ENCODE assay signal across 9 cellular contexts in the genomic region with DNA sequence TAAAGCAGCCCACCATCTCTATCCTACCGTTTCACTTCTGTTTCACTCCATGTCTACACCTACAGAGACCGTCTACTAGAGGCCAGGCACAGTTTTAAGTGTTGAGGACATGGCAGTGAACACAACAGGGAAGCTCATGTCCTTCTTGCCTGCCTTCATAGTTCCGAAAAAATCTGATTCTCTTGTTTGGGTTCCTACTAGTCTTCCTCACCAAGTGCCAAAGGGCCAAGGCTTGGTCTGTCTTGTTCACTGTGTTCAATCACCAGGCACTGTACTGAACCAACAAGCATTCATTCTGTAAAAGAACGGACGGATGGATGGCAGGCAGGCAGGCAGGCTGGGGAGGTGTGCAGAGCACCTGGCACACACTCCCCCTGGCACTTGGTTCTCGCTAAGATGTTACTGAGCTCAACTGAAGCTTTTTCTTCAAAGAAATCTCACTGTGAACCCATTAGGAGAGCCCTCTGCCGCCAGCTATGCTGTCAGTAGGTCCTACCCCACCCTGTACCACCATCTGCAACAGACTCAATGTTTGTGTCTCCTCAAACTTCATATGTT. TPM values are rescaled to one million over a fixed set of nuclear protein-coding genes. Genes with fewer than 3 reads are reported as not detected.
DNase-seq lines count a peak whose midpoint lies in the region; ATAC-seq, FAIRE-seq and TF ChIP-seq lines count a peak whose summit lies in the region.
"Had no signal": no experiment of that assay in that cellular context is flagged by ENCODE, and none has a peak within 500 bp of the region (broad histone marks: within the 10 kb centered on the region; RNA-seq: fewer than 3 reads in every experiment).

No MANE protein-coding gene starts in this region.

- no peak for FAIRE-seq in GM12892 (lab: Jason Lieb, UNC)

- H2AFZ ChIP-seq in fibroblast of lung (ENCODE audit: low read length) = no peak overlapping the region

- ATAC-seq in T-helper 17 cell (no peak), gastrocnemius medialis (no peak)

- no peaks in the 10 kb centered on the region for H3K9me3 ChIP-seq in T-helper 17 cell (ENCODE audit: control insufficient read depth, low read length, poor library complexity, severe bottlenecking)
- H3K9me3 ChIP-seq in fibroblast of lung (ENCODE audit: control insufficient read depth, insufficient read depth, low read depth, low read length) = no peaks in the 10 kb centered on the region
- H3K9me3 ChIP-seq in gastrocnemius medialis = no peaks in the 10 kb centered on the region
- H3K9me3 ChIP-seq: SJSA1 had no signal

- TF ChIP-seq POLR2A in GM12892 (IDR thresholded peaks at IDR 0.05; ENCODE audit: low read depth, low read length) (0 out of 2 replicates have a peak, but pooled peaks have one; percentile 7), gastrocnemius medialis (IDR thresholded peaks at IDR 0.05) (no peak)

- in situ Hi-C loops in gastrocnemius medialis (cut with MboI; ENCODE audit: low sequenced_read_pairs in 4 of 4) = no loop called here

- H3K4me1 ChIP-seq in fibroblast of lung (ENCODE audit: control insufficient read depth, extremely low read depth, insufficient read depth, low read length) = peaks cover 4% of the 10 kb centered on the region
- H3K4me1 ChIP-seq in gastrocnemius medialis = peaks cover 79 to 82% of the 10 kb centered on the region in 2 donors

- no peak overlapping the region for H3K27ac ChIP-seq in fibroblast of lung (ENCODE audit: insufficient read depth, low read length)
- H3K27ac ChIP-seq in gastrocnemius medialis = peak overlapping the region; percentile 91 to 96 (median 94)
- H3K27ac ChIP-seq: SJSA1 had no signal

- intact Hi-C loops in gastrocnemius medialis (cut with DNase I; ENCODE audit: low total_unique reads) = loop anchor here (2.0 to 10.0 kb wide), 7 partner anchors 17 to 975 kb away; a partner anchor contains a TSS

- no peak for DNase-seq in GM12892 (ENCODE audit: insufficient read length)
- no peak for DNase-seq in T-helper 17 cell
- DNase-seq in fibroblast of lung (ENCODE audit: low read depth in 2 of 2) = no peak
- no peak for DNase-seq in gastrocnemius medialis
- no peak for DNase-seq in stimulated activated CD4-positive, alpha-beta T cell treated with anti-CD3 and anti-CD28 coated beads, Interleukin-12 subunit alpha, Interleukin-12 subunit beta, amount 100 ng/mL, for 4 hours
- DNase-seq in NCI-H446 treated with DMSO at 0.1 percent for 48 hours (lab: John Stamatoyannopoulos, UW) = no peak
- no peak for DNase-seq in HPDE6-E6E7 (ENCODE audit: extremely low spot score)
- DNase-seq in COLO668 (lab: John Stamatoyannopoulos, UW; ENCODE audit: unreplicated experiment) = no peak

- H3K4me2 ChIP-seq in fibroblast of lung (ENCODE audit: extremely low read depth, insufficient read depth, low read length) = peak overlapping the region; percentile 94

- peaks cover 29% of the 10 kb centered on the region for H3K79me2 ChIP-seq in fibroblast of lung (ENCODE audit: control insufficient read depth, insufficient read depth, low read length)

- peak overlapping the region; percentile 92 for H3K4me3 Mint-ChIP-seq in T-helper 17 cell

- peaks cover 65% of the 10 kb centered on the region for H3K4me1 Mint-ChIP-seq in T-helper 17 cell

- TF ChIP-seq CTCF in fibroblast of lung (conservative IDR thresholded peaks at IDR 0.05 in 1 of 2, IDR thresholded peaks at IDR 0.05 in 1 of 2; ENCODE audit: low read depth in 1 of 2, low read length in 2 of 2) (no peak), gastrocnemius medialis (IDR thresholded peaks at IDR 0.05 in 4 of 5, conservative IDR thresholded peaks at IDR 0.05 in 1 of 5) (no peak)

- H3K36me3 ChIP-seq in fibroblast of lung (ENCODE audit: control insufficient read depth, insufficient read depth, low read length) (no peaks in the 10 kb centered on the region), gastrocnemius medialis (no peaks in the 10 kb centered on the region)

- no peaks in the 10 kb centered on the region for H3K27me3 ChIP-seq in fibroblast of lung (ENCODE audit: control insufficient read depth, insufficient read depth, low read length)
- no peaks in the 10 kb centered on the region for H3K27me3 ChIP-seq in gastrocnemius medialis
- H3K27me3 ChIP-seq: SJSA1 had no signal

- no peaks in the 10 kb centered on the region for H3K27me3 Mint-ChIP-seq in T-helper 17 cell

- H4K20me1 ChIP-seq in fibroblast of lung (ENCODE audit: control insufficient read depth, extremely low read depth, insufficient read depth, low read length) = peaks cover 2% of the 10 kb centered on the region

- H3K36me3 Mint-ChIP-seq in T-helper 17 cell (ENCODE audit: low read depth) = peaks cover 4% of the 10 kb centered on the region

- H3K27ac Mint-ChIP-seq in T-helper 17 cell = peak overlapping the region; percentile 87

- H3K9ac ChIP-seq in fibroblast of lung (ENCODE audit: insufficient read depth, low read length) = no peak overlapping the region

- H3K4me3 ChIP-seq in fibroblast of lung (replicated peaks in 1 of 4; ENCODE audit: control extremely low read depth in 1 of 4, insufficient read depth in 1 of 4, low read depth in 3 of 4, low read length in 4 of 4) (peak overlapping the region in 2 of 4 experiments; percentile 91 to 94), gastrocnemius medialis (peak overlapping the region; percentile 70 to 82 (median 74))

RNA-seq across cellular contexts. Expression of a gene that starts 2.5 kb away (rescaled TPM):
- polyA plus RNA-seq in GM12892 (2012; ENCODE audit: missing spikeins) = 8.4 TPM
- total RNA-seq in T-helper 17 cell = 10 to 100 TPM; 14.2 to 15.1 TPM
- total RNA-seq in fibroblast of lung = 44.7 and 49.9 TPM in 2 replicates
- polyA plus RNA-seq in fibroblast of lung = 38.8 and 40.3 TPM in 2 replicates
- 37.5 and 44.5 TPM in 2 replicates for polyA plus RNA-seq in fibroblast of lung (2012)
- polyA minus RNA-seq in fibroblast of lung (ENCODE audit: low replicate concordance) = 55.4 and 70.6 TPM in 2 replicates
- total RNA-seq in gastrocnemius medialis = 100 to 1,000 TPM in 3 of 4 donors, 10 to 100 TPM in 1; 83.9 to 184 (median 127) TPM

RNA-seq across cellular contexts. Expression of a gene that starts 4.6 kb away (rescaled TPM):
- polyA plus RNA-seq in GM12892 (2012; ENCODE audit: missing spikeins) = 15.4 TPM
- total RNA-seq in T-helper 17 cell (10 to 100 TPM; 31.1 to 32.0 TPM), fibroblast of lung (17.2 and 22.0 TPM in 2 replicates), gastrocnemius medialis (10 to 100 TPM; 24.5 to 33.0 (median 29.3) TPM)
- polyA plus RNA-seq in fibroblast of lung = 9.1 and 15.3 TPM in 2 replicates
- 10.4 and 14.7 TPM in 2 replicates for polyA plus RNA-seq in fibroblast of lung (2012)
- polyA minus RNA-seq in fibroblast of lung (ENCODE audit: low replicate concordance) = 53.8 and 83.9 TPM in 2 replicates
